8 cellular contexts compared by ENCODE assay signal in genomic region chr17:30599424-30600061, GRCh38.
DNase-seq lines count a peak whose midpoint lies in the region; ATAC-seq and TF ChIP-seq lines count a peak whose summit lies in the region.

No MANE protein-coding gene starts in this region.

- no peak for TF ChIP-seq POLR2A in upper lobe of left lung (IDR thresholded peaks at IDR 0.05)

- DNase-seq in cardiac muscle cell (ENCODE audit: low read depth in 1 of 2, low spot score in 1 of 2) = no peak
- DNase-seq in left cardiac atrium = no peak
- DNase-seq in activated naive CD8-positive, alpha-beta T cell treated with anti-CD3 and anti-CD28 coated beads for 36 hours = no peak
- peak; percentile 68 for DNase-seq in left kidney (ENCODE audit: low read depth, low spot score)
- no peak for DNase-seq in upper lobe of left lung
- no peak for DNase-seq in central memory CD4-positive, alpha-beta T cell
- DNase-seq in GM10248 (ENCODE audit: extremely low spot score) = no peak
- no peak for DNase-seq in NCI-H1092 (lab: John Stamatoyannopoulos, UW)

- 41 to 44% methylated on average over 13 of the region's 13 CpGs for WGBS in upper lobe of left lung, 2 donors

- H3K36me3 ChIP-seq in cardiac muscle cell (no peaks in the 10 kb centered on the region), upper lobe of left lung (no peaks in the 10 kb centered on the region)

- peaks cover 19% of the 10 kb centered on the region for H3K4me1 Mint-ChIP-seq in activated naive CD8-positive, alpha-beta T cell treated with anti-CD3 and anti-CD28 coated beads for 36 hours

- no peak for TF ChIP-seq EP300 in upper lobe of left lung (IDR thresholded peaks at IDR 0.05)

- no peaks in the 10 kb centered on the region for H3K27me3 Mint-ChIP-seq in activated naive CD8-positive, alpha-beta T cell treated with anti-CD3 and anti-CD28 coated beads for 36 hours

- peaks cover 3% of the 10 kb centered on the region for H3K9me3 Mint-ChIP-seq in activated naive CD8-positive, alpha-beta T cell treated with anti-CD3 and anti-CD28 coated beads for 36 hours

- H3K27ac ChIP-seq in cardiac muscle cell (peak overlapping the region; percentile 93), upper lobe of left lung (peak overlapping the region; percentile 94 to 98 (median 96))

- H3K9me3 ChIP-seq in cardiac muscle cell (ENCODE audit: low read depth) (no peaks in the 10 kb centered on the region), upper lobe of left lung (no peaks in the 10 kb centered on the region)

- H3K27me3 ChIP-seq in cardiac muscle cell = no peaks in the 10 kb centered on the region
- no peaks in the 10 kb centered on the region for H3K27me3 ChIP-seq in upper lobe of left lung

- intact Hi-C loops in left cardiac atrium (cut with DNase I) = no loop called here

- no peak for ATAC-seq in left cardiac atrium
- no peak for ATAC-seq in upper lobe of left lung (ENCODE audit: low FRiP score in 2 of 2)

- no peak overlapping the region for H3K27ac Mint-ChIP-seq in activated naive CD8-positive, alpha-beta T cell treated with anti-CD3 and anti-CD28 coated beads for 36 hours

- POLR2A ChIA-PET in GM10248 (lab: Yijun Ruan, JAX) = no interaction called here

- no peaks in the 10 kb centered on the region for H3K36me3 Mint-ChIP-seq in activated naive CD8-positive, alpha-beta T cell treated with anti-CD3 and anti-CD28 coated beads for 36 hours

- TF ChIP-seq CTCF in cardiac muscle cell (IDR thresholded peaks at IDR 0.05; ENCODE audit: low read depth, low read length) (no peak), upper lobe of left lung (IDR thresholded peaks at IDR 0.05) (no peak), GM10248 (IDR thresholded peaks at IDR 0.05; ENCODE audit: control extremely low read depth, extremely low read depth, low read depth, missing control alignments) (no peak)

- H3K4me1 ChIP-seq in cardiac muscle cell (ENCODE audit: low read depth) (no peaks in the 10 kb centered on the region), upper lobe of left lung (peaks cover 3 to 11% (median 10%) of the 10 kb centered on the region in 4 donors)

- H3K4me3 ChIP-seq in cardiac muscle cell (peak overlapping the region; percentile 65), upper lobe of left lung (peak overlapping the region in 3 of 4 donors; percentile 68 to 75 (median 71))

- peak overlapping the region; percentile 81 for H3K4me3 Mint-ChIP-seq in activated naive CD8-positive, alpha-beta T cell treated with anti-CD3 and anti-CD28 coated beads for 36 hours

- CTCF ChIA-PET in GM10248 (lab: Yijun Ruan, JAX) = no interaction called here
